ENCODE assay signal across 8 cellular contexts in genomic region chr19:33819875-33820781, GRCh38. TPM values are rescaled to one million over a fixed set of nuclear protein-coding genes. Genes with fewer than 3 reads are reported as not detected.
DNase-seq lines count a peak whose midpoint lies in the region; ATAC-seq, FAIRE-seq and TF ChIP-seq lines count a peak whose summit lies in the region.

No MANE protein-coding gene starts in this region.

- TF ChIP-seq POLR2A in NB4 (IDR thresholded peaks at IDR 0.05; ENCODE audit: extremely low read depth, insufficient read length), result no peak
- TF ChIP-seq POLR2A in endothelial cell of umbilical vein (IDR thresholded peaks at IDR 0.05; ENCODE audit: low read depth, low read length), result no peak

- peak overlapping the region; percentile 47 for H3K4me2 ChIP-seq in endothelial cell of umbilical vein (ENCODE audit: insufficient read depth, low read length)

- intact Hi-C loops in endothelial cell of umbilical vein (cut with micrococcal nuclease), result loop anchor here (1.0 kb wide), 5 partner anchors 10 to 177 kb away; no protein-coding TSS in a partner anchor

- H3K27ac ChIP-seq in endothelial cell of umbilical vein (ENCODE audit: insufficient read depth, low read depth, low read length), result peak overlapping the region; percentile 69

- POLR2A ChIA-PET in activated CD4-positive, alpha-beta memory T cell treated with anti-CD3 and anti-CD28 coated beads, Interleukin-2, amount 10 ng/mL, durations not matched to agents 7 days and 5 days (lab: Charles Lee), result interaction anchor here (0.6 to 6.9 kb wide), 10 partner anchors 9 to 352 kb away, joined by 3 to 75 read pairs (median 4); partner anchors contain the start of genes KCTD15 and LSM14A
- POLR2A ChIA-PET in endothelial cell of umbilical vein (lab: Charles Lee), result interaction anchor here (1.1 kb wide), 1 partner anchor 25 kb away, joined by 3 read pairs; no protein-coding TSS in a partner anchor

- peaks cover 26% of the 10 kb centered on the region for H3K4me1 ChIP-seq in endothelial cell of umbilical vein (ENCODE audit: control insufficient read depth, extremely low read depth, insufficient read depth, low read length)

- no peaks in the 10 kb centered on the region for H3K9me1 ChIP-seq in endothelial cell of umbilical vein (replicated peaks; ENCODE audit: control insufficient read depth, extremely low read depth, insufficient read depth, low read length)

- ATAC-seq in stimulated activated naive B cell treated with anti-CD40 and anti-IgM and Interleukin-4, amounts not matched to agents 10 μg/mL and 1 μg/mL and 100 μg/mL, for 72 hours (replicated peaks), result peak; percentile 70 to 76

- peak overlapping the region; percentile 69 for H2AFZ ChIP-seq in endothelial cell of umbilical vein (ENCODE audit: low read depth, low read length)

- dilution Hi-C loops in endothelial cell of umbilical vein (cut with MboI; ENCODE audit: extremely low pct_ligation_motif_present, low sequenced_read_pairs), result no loop called here

- H3K36me3 Mint-ChIP-seq in activated CD4-positive, alpha-beta memory T cell treated with anti-CD3 and anti-CD28 coated beads, Interleukin-2, amount 10 ng/mL, durations not matched to agents 7 days and 5 days (ENCODE audit: low read depth), result no peaks in the 10 kb centered on the region
- H3K36me3 Mint-ChIP-seq in stimulated activated naive B cell treated with anti-CD40 and anti-IgM and Interleukin-4, amounts not matched to agents 10 μg/mL and 1 μg/mL and 100 μg/mL, for 72 hours, result no peaks in the 10 kb centered on the region

- CTCF ChIA-PET in activated CD4-positive, alpha-beta memory T cell treated with anti-CD3 and anti-CD28 coated beads, Interleukin-2, amount 10 ng/mL, durations not matched to agents 7 days and 5 days (lab: Charles Lee), result interaction anchor here (0.7 to 3.0 kb wide), 6 partner anchors 15 to 411 kb away, joined by 3 to 20 read pairs (median 6); partner anchors contain the start of gene KCTD15
- CTCF ChIA-PET in endothelial cell of umbilical vein (lab: Charles Lee), result interaction anchor here (0.8 to 4.1 kb wide), 10 partner anchors 10 to 178 kb away, joined by 3 to 18 read pairs (median 5); partner anchors contain the start of gene KCTD15

- BruUV-seq in endothelial cell of umbilical vein (replicated peaks; lab: Mats Ljungman, UMichigan), result TSS peak; percentile 52

- H3K27ac Mint-ChIP-seq in activated CD4-positive, alpha-beta memory T cell treated with anti-CD3 and anti-CD28 coated beads, Interleukin-2, amount 10 ng/mL, durations not matched to agents 7 days and 5 days, result peak overlapping the region; percentile 88
- H3K27ac Mint-ChIP-seq in stimulated activated naive B cell treated with anti-CD40 and anti-IgM and Interleukin-4, amounts not matched to agents 10 μg/mL and 1 μg/mL and 100 μg/mL, for 72 hours, result peak overlapping the region; percentile 37

- no peaks in the 10 kb centered on the region for H4K20me1 ChIP-seq in endothelial cell of umbilical vein (replicated peaks; ENCODE audit: control insufficient read depth, extremely low read depth, insufficient read depth, low read length)

- DNase-seq in GM12864 (ENCODE audit: low read depth) (no peak), NB4 (ENCODE audit: low read depth) (peak; percentile 94), endothelial cell of umbilical vein (ENCODE audit: low read depth, low spot score) (peak; percentile 55), midbrain (lab: John Stamatoyannopoulos, UW) (peak; percentile 22), inferior parietal cortex (ENCODE audit: extremely low spot score) (no peak), NCI-H2081 (lab: John Stamatoyannopoulos, UW) (no peak)
- peak; percentile 89 for DNase-seq in activated CD4-positive, alpha-beta memory T cell treated with anti-CD3 and anti-CD28 coated beads, Interleukin-2, amount 10 ng/mL, durations not matched to agents 7 days and 5 days
- peak; percentile 50 for DNase-seq in stimulated activated naive B cell treated with anti-CD40 and anti-IgM and Interleukin-4, amounts not matched to agents 10 μg/mL and 1 μg/mL and 100 μg/mL, for 72 hours

- H3K9me3 Mint-ChIP-seq in activated CD4-positive, alpha-beta memory T cell treated with anti-CD3 and anti-CD28 coated beads, Interleukin-2, amount 10 ng/mL, durations not matched to agents 7 days and 5 days, result no peaks in the 10 kb centered on the region
- no peaks in the 10 kb centered on the region for H3K9me3 Mint-ChIP-seq in stimulated activated naive B cell treated with anti-CD40 and anti-IgM and Interleukin-4, amounts not matched to agents 10 μg/mL and 1 μg/mL and 100 μg/mL, for 72 hours

- H3K9me3 ChIP-seq in endothelial cell of umbilical vein (replicated peaks; ENCODE audit: control insufficient read depth, insufficient read depth, low read length), result no peaks in the 10 kb centered on the region

- H3K4me1 Mint-ChIP-seq in activated CD4-positive, alpha-beta memory T cell treated with anti-CD3 and anti-CD28 coated beads, Interleukin-2, amount 10 ng/mL, durations not matched to agents 7 days and 5 days, result peaks cover 53% of the 10 kb centered on the region
- H3K4me1 Mint-ChIP-seq in stimulated activated naive B cell treated with anti-CD40 and anti-IgM and Interleukin-4, amounts not matched to agents 10 μg/mL and 1 μg/mL and 100 μg/mL, for 72 hours, result peaks cover 24 to 34% of the 10 kb centered on the region in 2 donors

- H3K4me3 Mint-ChIP-seq in activated CD4-positive, alpha-beta memory T cell treated with anti-CD3 and anti-CD28 coated beads, Interleukin-2, amount 10 ng/mL, durations not matched to agents 7 days and 5 days, result peak overlapping the region; percentile 80
- H3K4me3 Mint-ChIP-seq in stimulated activated naive B cell treated with anti-CD40 and anti-IgM and Interleukin-4, amounts not matched to agents 10 μg/mL and 1 μg/mL and 100 μg/mL, for 72 hours, result peak overlapping the region; percentile 82 to 83

- TF ChIP-seq CTCF in GM12864 (IDR thresholded peaks at IDR 0.05; ENCODE audit: low read depth, low read length, missing control alignments), result no peak
- no peak for TF ChIP-seq CTCF in NB4 (IDR thresholded peaks at IDR 0.05; ENCODE audit: low read depth, low read length)
- no peak for TF ChIP-seq CTCF in endothelial cell of umbilical vein (IDR thresholded peaks at IDR 0.05; ENCODE audit: extremely low read depth in 1 of 2, insufficient read depth in 1 of 2, low read depth in 1 of 2, low read length in 2 of 2)

- no peaks in the 10 kb centered on the region for H3K27me3 ChIP-seq in endothelial cell of umbilical vein (ENCODE audit: control insufficient read depth in 2 of 2, insufficient read depth in 2 of 2, low read length in 2 of 2)

- no peaks in the 10 kb centered on the region for H3K36me3 ChIP-seq in endothelial cell of umbilical vein (ENCODE audit: control insufficient read depth in 2 of 2, extremely low read depth in 1 of 2, insufficient read depth in 2 of 2, low read length in 2 of 2)

- H3K79me2 ChIP-seq in endothelial cell of umbilical vein (ENCODE audit: control insufficient read depth, insufficient read depth, low read length), result no peaks in the 10 kb centered on the region

- FAIRE-seq in endothelial cell of umbilical vein (lab: Jason Lieb, UNC), result peak; percentile 92

- no peaks in the 10 kb centered on the region for H3K27me3 Mint-ChIP-seq in activated CD4-positive, alpha-beta memory T cell treated with anti-CD3 and anti-CD28 coated beads, Interleukin-2, amount 10 ng/mL, durations not matched to agents 7 days and 5 days
- no peaks in the 10 kb centered on the region for H3K27me3 Mint-ChIP-seq in stimulated activated naive B cell treated with anti-CD40 and anti-IgM and Interleukin-4, amounts not matched to agents 10 μg/mL and 1 μg/mL and 100 μg/mL, for 72 hours

- H3K4me3 ChIP-seq in GM12864 (ENCODE audit: low read depth, low read length) (peak overlapping the region; percentile 18), NB4 (ENCODE audit: low read depth, low read length) (peak overlapping the region; percentile 42), endothelial cell of umbilical vein (replicated peaks in 1 of 3; ENCODE audit: insufficient read depth in 1 of 3, low read depth in 1 of 3, low read length in 3 of 3) (peak overlapping the region in 2 of 3 experiments; percentile 9 to 26)

- H3K9ac ChIP-seq in endothelial cell of umbilical vein (replicated peaks; ENCODE audit: extremely low read depth, insufficient read depth, low read length), result peak overlapping the region; percentile 61

TF ChIP-seq in endothelial cell of umbilical vein, 7 proteins besides CTCF, POLR2A, EP300 and RAD21:
- peak; percentile 81 for TF ChIP-seq POLR2AphosphoS5 (IDR thresholded peaks at IDR 0.05; ENCODE audit: insufficient read depth, low read depth, low read length)
- TF ChIP-seq MYC (IDR thresholded peaks at IDR 0.05; ENCODE audit: low read depth, low read length), result no peak
- TF ChIP-seq FOS (IDR thresholded peaks at IDR 0.05; ENCODE audit: borderline replicate concordance, insufficient read depth, low read length), result peak; percentile 75
- TF ChIP-seq JUN (IDR thresholded peaks at IDR 0.05; ENCODE audit: borderline replicate concordance, insufficient read depth, insufficient read length, low read depth), result peak; percentile 11

RNA-seq across cellular contexts. Expression of gene KCTD15, which starts 23.5 kb away (rescaled TPM):
- total RNA-seq in activated CD4-positive, alpha-beta memory T cell treated with anti-CD3 and anti-CD28 coated beads, Interleukin-2, amount 10 ng/mL, durations not matched to agents 7 days and 5 days, result 10 to 100 TPM; 10.9 to 11.6 TPM
- total RNA-seq in endothelial cell of umbilical vein, result 49.5 and 57.7 TPM in 2 replicates
- polyA plus RNA-seq in endothelial cell of umbilical vein, result 51.8 and 69.5 TPM in 2 replicates
- polyA plus RNA-seq in endothelial cell of umbilical vein (2011; cell fraction: cytosol; rRNA removed), result 33.4 and 40.6 TPM in 2 replicates
- 111 and 124 TPM in 2 replicates for polyA plus RNA-seq in endothelial cell of umbilical vein (2011; cell fraction: nucleus; rRNA removed)
- polyA plus RNA-seq in endothelial cell of umbilical vein (2012), result 18.6 and 18.8 TPM in 2 replicates
- polyA minus RNA-seq in endothelial cell of umbilical vein, result 33.7 and 40.8 TPM in 2 replicates
- 33.6 TPM for polyA minus RNA-seq in endothelial cell of umbilical vein (2011; cell fraction: cytosol; rRNA and poly(A)+ RNA removed)
- 20.7 and 30.1 TPM in 2 replicates for polyA minus RNA-seq in endothelial cell of umbilical vein (2011; cell fraction: nucleus; rRNA and poly(A)+ RNA removed)

Comparison
In these comparisons a context has a peak if more than half of its experiments do, and no peak if none do; other contexts are left out.
1. DNase-seq: peak in NB4 (single experiment), activated CD4-positive, alpha-beta memory T cell treated with anti-CD3 and anti-CD28 coated beads, Interleukin-2, amount 10 ng/mL, durations not matched to agents 7 days and 5 days (single experiment), endothelial cell of umbilical vein (single experiment), midbrain (single experiment) and stimulated activated naive B cell treated with anti-CD40 and anti-IgM and Interleukin-4, amounts not matched to agents 10 μg/mL and 1 μg/mL and 100 μg/mL, for 72 hours (single experiment); none in GM12864 (single experiment), inferior parietal cortex (single experiment) and NCI-H2081 (0 of 2).
2. Peak in every context shown above with its lines, with median percentiles within 50 percentile points of each other: H3K4me3 ChIP-seq.